ENCODE assay signal across 1 cellular context in the genomic region with DNA sequence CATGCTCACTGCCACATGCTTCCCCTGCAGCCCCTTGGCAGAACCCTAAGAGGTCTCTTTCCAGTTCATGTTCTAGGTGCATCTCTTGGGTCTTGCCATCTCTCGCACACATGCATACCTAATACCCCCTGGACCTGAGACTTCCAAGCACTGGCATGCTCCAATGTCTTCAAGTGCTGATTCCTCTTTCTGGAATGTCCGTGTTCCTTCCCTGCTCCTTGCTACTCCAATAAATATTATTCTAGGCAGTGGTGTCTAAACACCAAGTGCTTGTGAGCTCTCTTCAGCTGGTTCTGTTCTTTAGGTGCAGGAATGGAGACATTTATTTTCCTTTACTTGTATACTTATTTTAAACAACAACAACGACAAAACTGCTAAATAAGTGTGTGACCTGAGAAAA.
TF ChIP-seq lines count a peak whose summit lies in the region.

No MANE protein-coding gene starts in this region.

TF ChIP-seq in IMR-90, 13 proteins besides CTCF, POLR2A, EP300 and RAD21 (continued from another document):
- TF ChIP-seq MXI1 (IDR thresholded peaks at IDR 0.05; ENCODE audit: borderline replicate concordance, low read depth, low read length): no peak
- TF ChIP-seq, protein P1, sequence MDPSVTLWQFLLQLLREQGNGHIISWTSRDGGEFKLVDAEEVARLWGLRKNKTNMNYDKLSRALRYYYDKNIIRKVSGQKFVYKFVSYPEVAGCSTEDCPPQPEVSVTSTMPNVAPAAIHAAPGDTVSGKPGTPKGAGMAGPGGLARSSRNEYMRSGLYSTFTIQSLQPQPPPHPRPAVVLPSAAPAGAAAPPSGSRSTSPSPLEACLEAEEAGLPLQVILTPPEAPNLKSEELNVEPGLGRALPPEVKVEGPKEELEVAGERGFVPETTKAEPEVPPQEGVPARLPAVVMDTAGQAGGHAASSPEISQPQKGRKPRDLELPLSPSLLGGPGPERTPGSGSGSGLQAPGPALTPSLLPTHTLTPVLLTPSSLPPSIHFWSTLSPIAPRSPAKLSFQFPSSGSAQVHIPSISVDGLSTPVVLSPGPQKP (IDR thresholded peaks at IDR 0.05; ENCODE audit: borderline replicate concordance, low read depth, low read length): no peak
TF ChIP-seq in IMR-90: peak in this region for 0.
